ENCODE assay signal across 25 cellular contexts in the genomic region with DNA sequence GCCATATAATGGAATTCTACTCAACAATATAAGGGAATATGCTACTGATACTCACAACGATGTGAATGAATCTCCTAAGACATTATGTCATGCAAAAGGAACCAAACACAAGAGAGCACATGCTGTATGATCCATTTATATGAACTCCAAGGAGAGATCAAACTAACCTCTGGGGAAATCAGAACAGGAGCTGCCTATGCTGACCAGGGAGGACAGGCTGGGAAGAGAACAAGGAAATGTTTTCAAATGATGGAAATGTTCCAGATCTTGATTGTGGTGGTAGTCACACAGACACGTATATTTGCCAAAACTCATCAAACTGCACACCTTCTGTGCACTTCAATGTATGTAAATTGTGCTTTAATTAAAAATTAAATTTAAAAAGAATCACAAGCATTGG.
"Had no signal": no experiment of that assay in that cellular context is flagged by ENCODE, and none has a peak within 500 bp of the region (broad histone marks: within the 10 kb centered on the region; RNA-seq: fewer than 3 reads in every experiment).

No MANE protein-coding gene starts in this region.

- H3K4me3 ChIP-seq: colonic mucosa, gastrocnemius medialis, neural progenitor cell, right lobe of liver, suprapubic skin, transverse colon, upper lobe of right lung, uterus had no signal

- DNase-seq: colonic mucosa; effector CD8-positive, alpha-beta T cell; endodermal cell; foreskin fibroblast; gastrocnemius medialis; mesenchymal stem cell; naive thymus-derived CD4-positive, alpha-beta T cell; right lobe of liver; small intestine; stimulated activated CD4-positive, alpha-beta T cell treated with anti-CD3 and anti-CD28 coated beads, Interleukin-12 subunit alpha, Interleukin-12 subunit beta, amount 100 ng/mL, for 4 hours; stimulated activated CD4-positive, alpha-beta T cell treated with anti-CD3 and anti-CD28 coated beads, Interleukin-1b, Interleukin-23, amount 100 ng/mL, for 48 hours; stimulated activated CD4-positive, alpha-beta T cell treated with anti-CD3 and anti-CD28 coated beads, Interleukin-4, amount 100 ng/mL, for 1 hour; stimulated activated CD8-positive, alpha-beta memory T cell treated with anti-CD3 and anti-CD28 coated beads, Interleukin-4, amount 100 ng/mL, for 48 hours; stimulated activated naive CD4-positive, alpha-beta T cell; stimulated activated naive CD8-positive, alpha-beta T cell treated with anti-CD3 and anti-CD28 coated beads, Interleukin-15, amount 100 ng/mL, for 72 hours; transverse colon; upper lobe of right lung; uterus had no signal

- H3K4me1 Mint-ChIP-seq: endodermal cell, mesothelial cell of epicardium, nephron, neural progenitor cell had no signal

- H3K27me3 Mint-ChIP-seq: naive thymus-derived CD4-positive, alpha-beta T cell; progenitor cell of endocrine pancreas; stimulated activated naive CD8-positive, alpha-beta T cell treated with anti-CD3 and anti-CD28 coated beads, Interleukin-15, amount 100 ng/mL, for 72 hours had no signal

- H3K4me3 Mint-ChIP-seq: dendritic cell treated with granulocyte-macrophage colony-stimulating factor and Interleukin-4, amounts not matched to agents 40 ng/mL and 50 ng/mL, for 4 days; endodermal cell; mesothelial cell of epicardium; naive thymus-derived CD4-positive, alpha-beta T cell; nephron; neural progenitor cell; stimulated activated naive CD8-positive, alpha-beta T cell treated with anti-CD3 and anti-CD28 coated beads, Interleukin-15, amount 100 ng/mL, for 72 hours had no signal

- H3K36me3 Mint-ChIP-seq: mesothelial cell of epicardium; naive thymus-derived CD4-positive, alpha-beta T cell; neural progenitor cell had no signal

- ATAC-seq: esophagus mucosa; gastrocnemius medialis; naive thymus-derived CD4-positive, alpha-beta T cell; stimulated activated naive CD8-positive, alpha-beta T cell treated with anti-CD3 and anti-CD28 coated beads, Interleukin-15, amount 100 ng/mL, for 72 hours; upper lobe of right lung had no signal

- H3K27ac Mint-ChIP-seq: dendritic cell treated with granulocyte-macrophage colony-stimulating factor and Interleukin-4, amounts not matched to agents 40 ng/mL and 50 ng/mL, for 4 days; endodermal cell; mesothelial cell of epicardium; naive thymus-derived CD4-positive, alpha-beta T cell; nephron; neural progenitor cell; progenitor cell of endocrine pancreas; stimulated activated naive CD8-positive, alpha-beta T cell treated with anti-CD3 and anti-CD28 coated beads, Interleukin-15, amount 100 ng/mL, for 72 hours had no signal

- H3K9me3 Mint-ChIP-seq: dendritic cell treated with granulocyte-macrophage colony-stimulating factor and Interleukin-4, amounts not matched to agents 40 ng/mL and 50 ng/mL, for 4 days; naive thymus-derived CD4-positive, alpha-beta T cell; stimulated activated naive CD8-positive, alpha-beta T cell treated with anti-CD3 and anti-CD28 coated beads, Interleukin-15, amount 100 ng/mL, for 72 hours had no signal
